Comparison of ENCODE assay signal across 20 cellular contexts in genomic region chr9:91904541-91905236, GRCh38. TPM values are rescaled to one million over a fixed set of nuclear protein-coding genes. Genes with fewer than 3 reads are reported as not detected.
"Had no signal": no experiment of that assay in that cellular context is flagged by ENCODE, and none has a peak within 500 bp of the region (broad histone marks: within the 10 kb centered on the region; RNA-seq: fewer than 3 reads in every experiment).

No MANE protein-coding gene starts in this region.

- H3K9me3 ChIP-seq: lower lobe of right lung, thoracic aorta, uterus had no signal

- H3K36me3 Mint-ChIP-seq: activated naive CD4-positive, alpha-beta T cell treated with anti-CD3 and anti-CD28 coated beads, Interleukin-2, amount 50 U/mL, for 24 hours; brain; naive thymus-derived CD8-positive, alpha-beta T cell had no signal

- H3K36me3 ChIP-seq: lower lobe of right lung, thoracic aorta, uterus had no signal

- H3K27me3 ChIP-seq: uterus had no signal

- H3K4me3 ChIP-seq: lower lobe of right lung, thoracic aorta, uterus had no signal

- H3K9me3 Mint-ChIP-seq: activated naive CD4-positive, alpha-beta T cell treated with anti-CD3 and anti-CD28 coated beads, Interleukin-2, amount 50 U/mL, for 24 hours; activated T-cell treated with anti-CD3 and anti-CD28 coated beads, Interleukin-2, amount 50 U/mL, for 24 hours; brain; naive thymus-derived CD8-positive, alpha-beta T cell; stimulated activated naive CD8-positive, alpha-beta T cell treated with anti-CD3 and anti-CD28 coated beads, Interleukin-15, Interleukin-2, amounts not matched to agents 100 ng/mL and 50 ng/mL, for 24 hours had no signal

- DNase-seq: activated CD4-positive, alpha-beta T cell treated with anti-CD3 and anti-CD28 coated beads, Interleukin-2, amount 50 U/mL, for 4 hours; activated CD4-positive, CD25-positive, alpha-beta regulatory T cell treated with anti-CD3 and anti-CD28 coated beads, Interleukin-2, amount 50 U/mL, for 72 hours; activated CD8-positive, alpha-beta memory T cell treated with anti-CD3 and anti-CD28 coated beads, Interleukin-2, amount 10 ng/mL, durations not matched to agents 7 days and 5 days; activated effector memory CD4-positive, alpha-beta T cell treated with Interleukin-2 at 50 U/mL for 16 hours; activated T-cell treated with anti-CD3 and anti-CD28 coated beads, Interleukin-2, amount 50 U/mL, for 24 hours; effector memory CD4-positive, alpha-beta T cell; hypothalamus; lower lobe of right lung; naive thymus-derived CD8-positive, alpha-beta T cell; occipital lobe; stimulated activated CD4-positive, alpha-beta T cell treated with anti-CD3 and anti-CD28 coated beads, Interleukin-15, amount 100 ng/mL, for 24 hours; stimulated activated CD4-positive, alpha-beta T cell treated with anti-CD3 and anti-CD28 coated beads, Interleukin-4, amount 100 ng/mL, for 24 hours; uterus had no signal

- H3K27ac ChIP-seq: epithelial cell of prostate, lower lobe of right lung, thoracic aorta had no signal

- H3K27ac Mint-ChIP-seq: activated CD8-positive, alpha-beta memory T cell treated with anti-CD3 and anti-CD28 coated beads, Interleukin-2, amount 10 ng/mL, durations not matched to agents 7 days and 5 days; activated naive CD4-positive, alpha-beta T cell treated with anti-CD3 and anti-CD28 coated beads, Interleukin-2, amount 50 U/mL, for 24 hours; activated T-cell treated with anti-CD3 and anti-CD28 coated beads, Interleukin-2, amount 50 U/mL, for 24 hours; brain; naive thymus-derived CD8-positive, alpha-beta T cell; stimulated activated naive CD8-positive, alpha-beta T cell treated with anti-CD3 and anti-CD28 coated beads, Interleukin-15, Interleukin-2, amounts not matched to agents 100 ng/mL and 50 ng/mL, for 24 hours had no signal

- H3K4me3 Mint-ChIP-seq: activated CD8-positive, alpha-beta memory T cell treated with anti-CD3 and anti-CD28 coated beads, Interleukin-2, amount 10 ng/mL, durations not matched to agents 7 days and 5 days; activated naive CD4-positive, alpha-beta T cell treated with anti-CD3 and anti-CD28 coated beads, Interleukin-2, amount 50 U/mL, for 24 hours; activated T-cell treated with anti-CD3 and anti-CD28 coated beads, Interleukin-2, amount 50 U/mL, for 24 hours; brain; naive thymus-derived CD8-positive, alpha-beta T cell; stimulated activated naive CD8-positive, alpha-beta T cell treated with anti-CD3 and anti-CD28 coated beads, Interleukin-15, Interleukin-2, amounts not matched to agents 100 ng/mL and 50 ng/mL, for 24 hours had no signal

- H3K4me1 Mint-ChIP-seq: activated naive CD4-positive, alpha-beta T cell treated with anti-CD3 and anti-CD28 coated beads, Interleukin-2, amount 50 U/mL, for 24 hours had no signal

RNA-seq across cellular contexts. Expression of gene ROR2, which starts 45.3 kb away (rescaled TPM):
- total RNA-seq: mononuclear cell; naive thymus-derived CD8-positive, alpha-beta T cell; pulmonary artery endothelial cell had no signal
- polyA plus RNA-seq: naive thymus-derived CD8-positive, alpha-beta T cell had no signal
